Comparison of ENCODE assay signal across 23 cellular contexts in genomic region chr17:20771104-20771503, GRCh38.
"Had no signal": no experiment of that assay in that cellular context is flagged by ENCODE, and none has a peak within 500 bp of the region (broad histone marks: within the 10 kb centered on the region; RNA-seq: fewer than 3 reads in every experiment).

No MANE protein-coding gene starts in this region.

- H3K27ac Mint-ChIP-seq: mesothelial cell of epicardium had no signal

- DNase-seq: dermis blood vessel endothelial cell; dorsolateral prefrontal cortex; effector CD4-positive, alpha-beta T cell; effector memory CD4-positive, alpha-beta T cell; erythroblast; esophagus squamous epithelium; foreskin fibroblast; foreskin melanocyte; gastrocnemius medialis; glutamatergic neuron; head of caudate nucleus; heart right ventricle; hippocampal formation; left cardiac atrium; left lung; left ventricle myocardium superior; lower lobe of right lung; mesenchymal stem cell; mucosa of descending colon had no signal

- H3K4me3 Mint-ChIP-seq: mesothelial cell of epicardium had no signal

- ATAC-seq: esophagus mucosa, gastrocnemius medialis, heart right ventricle, left cardiac atrium, left lung, left ventricle myocardium superior, lower lobe of right lung, mucosa of descending colon had no signal

- H3K36me3 Mint-ChIP-seq: mesothelial cell of epicardium had no signal

- H3K27ac ChIP-seq: coronary artery, dorsolateral prefrontal cortex, epithelial cell of prostate, esophagus squamous epithelium, gastrocnemius medialis, heart right ventricle, left lung, lower lobe of right lung had no signal

- H3K27me3 ChIP-seq: dorsolateral prefrontal cortex, esophagus squamous epithelium, gastrocnemius medialis, heart right ventricle, left lung had no signal

- H3K9me3 ChIP-seq: esophagus squamous epithelium, gastrocnemius medialis, heart right ventricle, left lung, lower lobe of right lung, mucosa of descending colon had no signal

- H3K4me1 ChIP-seq: esophagus squamous epithelium, gastrocnemius medialis, heart right ventricle, left lung, lower lobe of right lung had no signal

- H3K36me3 ChIP-seq: esophagus squamous epithelium, gastrocnemius medialis, heart right ventricle, left lung, lower lobe of right lung had no signal

- H3K4me3 ChIP-seq: coronary artery, dorsolateral prefrontal cortex, esophagus squamous epithelium, gastrocnemius medialis, heart right ventricle, left lung, lower lobe of right lung, mucosa of descending colon had no signal
